ENCODE assay signal across 1 cellular context in the genomic region with DNA sequence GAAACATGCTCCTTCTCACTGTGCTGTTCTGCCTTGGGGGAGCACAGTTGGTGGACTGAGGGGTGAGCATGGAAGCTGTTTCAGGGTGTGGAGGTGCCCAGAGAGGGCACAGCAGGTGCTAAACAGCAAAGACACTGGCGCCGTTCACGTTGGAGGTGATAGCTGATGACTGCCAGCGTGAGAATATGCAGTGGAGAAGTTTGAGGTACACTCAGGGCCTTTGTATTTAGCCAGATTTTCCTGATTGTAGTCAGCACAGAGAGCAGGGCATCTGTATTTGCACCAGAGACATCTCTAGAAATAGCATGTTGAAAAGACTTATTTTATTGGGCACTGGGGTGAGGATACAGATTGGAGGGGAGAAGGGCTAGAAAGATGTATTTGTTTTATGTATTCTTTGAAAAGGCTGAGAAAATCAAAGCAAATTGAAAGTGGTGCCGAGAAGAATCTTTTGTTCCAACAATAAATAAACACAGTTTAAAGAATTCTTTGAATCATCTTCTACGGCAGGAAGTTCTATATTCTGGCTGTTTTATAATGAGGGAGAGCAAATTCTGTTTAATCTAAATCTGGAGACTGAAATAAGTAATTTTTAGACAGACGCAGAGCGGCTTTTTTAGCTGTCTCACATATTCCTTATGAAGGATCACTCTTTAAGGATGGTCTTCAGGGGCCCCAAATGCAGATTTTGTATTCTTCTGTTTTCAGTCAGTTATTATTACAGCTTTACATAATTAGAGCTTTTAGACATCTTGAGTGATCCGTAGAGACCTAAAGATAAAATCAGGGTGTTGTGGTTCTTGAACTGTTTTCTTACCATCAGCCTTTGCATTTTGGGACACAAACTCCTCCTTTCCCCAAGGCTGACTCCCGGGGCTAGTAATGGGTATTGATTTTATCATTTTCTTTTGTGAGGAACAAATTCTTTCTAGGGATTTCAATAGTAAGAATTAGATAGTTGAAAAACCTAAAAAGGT.
A peak's percentile ranks its signal among the peaks of the same experiment; 100 is the strongest.
TF ChIP-seq lines count a peak whose summit lies in the region.

No MANE protein-coding gene starts in this region.

TF ChIP-seq in H1, 55 proteins besides CTCF, POLR2A, EP300 and RAD21:
- TF ChIP-seq EGR1 (IDR thresholded peaks at IDR 0.05; ENCODE audit: borderline replicate concordance, low read depth, low read length): no peak
- TF ChIP-seq POLR2AphosphoS5 (IDR thresholded peaks at IDR 0.05; ENCODE audit: low read depth, low read length): peak; percentile 68
